Comparison of ENCODE assay signal across 8 cellular contexts in the genomic region with DNA sequence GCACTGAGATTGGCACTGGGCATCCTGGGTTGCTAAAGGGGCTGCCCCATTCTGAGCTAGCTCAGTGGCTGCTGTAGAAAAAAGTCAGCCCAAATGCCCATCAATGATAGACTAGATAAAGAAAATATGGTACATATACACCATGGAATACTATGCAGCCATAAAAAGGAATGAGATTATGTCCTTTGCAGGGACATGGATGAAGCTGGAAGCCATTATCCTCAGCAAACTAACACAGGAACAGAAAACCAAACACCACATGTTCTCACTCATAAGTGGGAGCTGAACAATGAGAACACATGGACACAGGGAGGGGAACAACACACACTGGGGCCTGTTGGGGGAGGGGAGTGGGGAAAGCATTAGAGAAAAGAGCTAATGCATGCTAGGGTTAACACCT.
DNase-seq lines count a peak whose midpoint lies in the region; ATAC-seq, FAIRE-seq and TF ChIP-seq lines count a peak whose summit lies in the region.
"Not testable (repeated sequence)": the region's sequence is repeated elsewhere in the genome, so short reads cannot be mapped to it uniquely, and the experiment has no call there.

No MANE protein-coding gene starts in this region.

- H3K9ac ChIP-seq in OCI-LY1 (ENCODE audit: low read length); GM12878 (ENCODE audit: control insufficient read depth, insufficient read depth, low read length); skeletal muscle tissue (ENCODE audit: low read depth in 1 of 3, low read length in 3 of 3): not testable (repeated sequence)
- peak overlapping the region; percentile 78 for H3K9ac ChIP-seq in mesenchymal stem cell (ENCODE audit: low read length)

- not testable (repeated sequence) for H3F3A ChIP-seq in OCI-LY1 (ENCODE audit: insufficient read depth, low read length)

- TF ChIP-seq CTCF in OCI-LY1 (IDR thresholded peaks at IDR 0.05; ENCODE audit: low read length); GM12878 (IDR thresholded peaks at IDR 0.05 in 2 of 3, conservative IDR thresholded peaks at IDR 0.05 in 1 of 3; ENCODE audit: control insufficient read depth in 2 of 3, extremely low read depth in 1 of 3, insufficient read depth in 1 of 3, low read depth in 3 of 3, low read length in 3 of 3); left ventricle myocardium inferior (IDR thresholded peaks at IDR 0.05; ENCODE audit: borderline replicate concordance); transverse colon (IDR thresholded peaks at IDR 0.05): not testable (repeated sequence)

- not testable (repeated sequence) for H3K79me2 ChIP-seq in OCI-LY1 (ENCODE audit: insufficient read depth, low read length); GM12878 (ENCODE audit: control insufficient read depth, insufficient read depth, low read length)

- peaks cover 24% of the 10 kb centered on the region for H3K4me1 ChIP-seq in CD4-positive, CD25-positive, alpha-beta regulatory T cell (ENCODE audit: control insufficient read depth, insufficient read depth, low read length, poor library complexity, severe bottlenecking)
- peaks cover 33% of the 10 kb centered on the region for H3K4me1 ChIP-seq in OCI-LY1 (ENCODE audit: insufficient read depth, low read length, severe bottlenecking)
- peaks cover 27% of the 10 kb centered on the region for H3K4me1 ChIP-seq in GM12878 (ENCODE audit: control insufficient read depth, insufficient read depth, low read length)
- peaks cover 35% of the 10 kb centered on the region for H3K4me1 ChIP-seq in left ventricle myocardium inferior
- H3K4me1 ChIP-seq in mesenchymal stem cell (ENCODE audit: control insufficient read depth, insufficient read depth, low read depth, low read length) = not testable (repeated sequence)
- H3K4me1 ChIP-seq in skeletal muscle tissue (ENCODE audit: control insufficient read depth in 3 of 3, insufficient read depth in 3 of 3, low read length in 3 of 3) = peaks cover 40 to 61% (median 57%) of the 10 kb centered on the region in 3 donors
- peaks cover 5 to 15% (median 13%) of the 10 kb centered on the region in 4 donors for H3K4me1 ChIP-seq in transverse colon

- FAIRE-seq in GM12878 (lab: Jason Lieb, UNC) = not testable (repeated sequence)

- SMC1A ChIA-PET in GM12878 (lab: Charles Lee; ENCODE audit: uncharacterized antibody, unreplicated experiment) = interaction anchor here (1.0 to 5.2 kb wide), 22 partner anchors 10 to 323 kb away, joined by 3 to 38 read pairs (median 5); a partner anchor contains a TSS

- TF ChIP-seq EP300 in GM12878 (IDR thresholded peaks at IDR 0.05; ENCODE audit: borderline replicate concordance in 1 of 2, control insufficient read depth in 1 of 2, low read depth in 2 of 2, low read length in 2 of 2); transverse colon (IDR thresholded peaks at IDR 0.05; ENCODE audit: low read depth): not testable (repeated sequence)

- H3K4ac ChIP-seq in mesenchymal stem cell (ENCODE audit: low read depth in 1 of 2, low read length in 2 of 2) = not testable (repeated sequence)

- not testable (repeated sequence) for H3K9me3 ChIP-seq in CD4-positive, CD25-positive, alpha-beta regulatory T cell (ENCODE audit: control insufficient read depth in 2 of 2, low read length in 2 of 2); OCI-LY1 (ENCODE audit: low read length); GM12878 (replicated peaks; ENCODE audit: control insufficient read depth, insufficient read depth, low read length); left ventricle myocardium inferior (replicated peaks); mesenchymal stem cell (ENCODE audit: control insufficient read depth, low read length); skeletal muscle tissue (ENCODE audit: control insufficient read depth in 3 of 3, low read length in 3 of 3); transverse colon

- not testable (repeated sequence) for H3K27me3 Mint-ChIP-seq in CD4-positive, CD25-positive, alpha-beta regulatory T cell; activated CD4-positive, alpha-beta T cell treated with anti-CD3 and anti-CD28 coated beads, Interleukin-2, amount 10 ng/mL, durations not matched to agents 7 days and 5 days

- not testable (repeated sequence) for H3K27ac ChIP-seq in CD4-positive, CD25-positive, alpha-beta regulatory T cell (ENCODE audit: insufficient read depth, low read length, poor library complexity, severe bottlenecking); mesenchymal stem cell (ENCODE audit: low read length, poor library complexity, severe bottlenecking)
- H3K27ac ChIP-seq in OCI-LY1 (ENCODE audit: low read depth, low read length, poor library complexity, severe bottlenecking) (peak overlapping the region; percentile 96), GM12878 (ENCODE audit: control insufficient read depth, insufficient read depth) (peak overlapping the region; percentile 94), left ventricle myocardium inferior (replicated peaks) (peak overlapping the region; percentile 89), skeletal muscle tissue (ENCODE audit: low read depth, low read length) (peak overlapping the region; percentile 95), transverse colon (peak overlapping the region; percentile 77 to 87 (median 84))

- not testable (repeated sequence) for H3K4me2 ChIP-seq in OCI-LY1 (ENCODE audit: low read length); mesenchymal stem cell (ENCODE audit: low read length, poor library complexity, severe bottlenecking)
- 0 out of 2 replicates have a peak overlapping the region, but pooled peaks have one; percentile 0 for H3K4me2 ChIP-seq in GM12878 (ENCODE audit: control insufficient read depth, insufficient read depth)

- not testable (repeated sequence) for H4K91ac ChIP-seq in mesenchymal stem cell (ENCODE audit: low read length)

- H3K27me3 ChIP-seq in CD4-positive, CD25-positive, alpha-beta regulatory T cell (ENCODE audit: control insufficient read depth, insufficient read depth, low read length); OCI-LY1 (ENCODE audit: insufficient read depth, low read length); GM12878 (replicated peaks in 1 of 2; ENCODE audit: control insufficient read depth in 2 of 2, insufficient read depth in 2 of 2, low read length in 1 of 2); left ventricle myocardium inferior (ENCODE audit: low read depth); mesenchymal stem cell (ENCODE audit: control insufficient read depth in 1 of 2, insufficient read depth in 1 of 2, low read length in 2 of 2); skeletal muscle tissue (ENCODE audit: control insufficient read depth in 3 of 3, insufficient read depth in 3 of 3, low read length in 3 of 3); transverse colon: not testable (repeated sequence)

- not testable (repeated sequence) for TF ChIP-seq RAD21 in GM12878 (IDR thresholded peaks at IDR 0.05; ENCODE audit: insufficient read depth, low read depth, low read length)

- H3K36me3 ChIP-seq in CD4-positive, CD25-positive, alpha-beta regulatory T cell (ENCODE audit: control insufficient read depth, insufficient read depth, low read length); OCI-LY1 (ENCODE audit: insufficient read depth, low read length); GM12878 (ENCODE audit: control insufficient read depth in 2 of 2, insufficient read depth in 2 of 2, low read length in 1 of 2); left ventricle myocardium inferior; mesenchymal stem cell (ENCODE audit: control insufficient read depth in 1 of 2, insufficient read depth in 2 of 2, low read depth in 1 of 2, low read length in 2 of 2); skeletal muscle tissue (ENCODE audit: control insufficient read depth in 3 of 3, insufficient read depth in 3 of 3, low read length in 3 of 3); transverse colon: not testable (repeated sequence)

- H2BK5ac ChIP-seq in mesenchymal stem cell (ENCODE audit: low read depth, low read length, poor library complexity, severe bottlenecking) = not testable (repeated sequence)

- not testable (repeated sequence) for H2AFZ ChIP-seq in OCI-LY1 (ENCODE audit: low read length); GM12878 (ENCODE audit: control insufficient read depth, low read depth, low read length); mesenchymal stem cell (ENCODE audit: low read depth, low read length)

- TF ChIP-seq POLR2A in GM12878 (IDR thresholded peaks at IDR 0.05; ENCODE audit: low read depth, low read length); transverse colon (IDR thresholded peaks at IDR 0.05): not testable (repeated sequence)

- POLR2A ChIA-PET in activated CD4-positive, alpha-beta T cell treated with anti-CD3 and anti-CD28 coated beads, Interleukin-2, amount 10 ng/mL, durations not matched to agents 7 days and 5 days (lab: Charles Lee) = not testable (repeated sequence)
- POLR2A ChIA-PET in GM12878 (lab: Charles Lee) = interaction anchor here (0.6 to 3.6 kb wide), 8 partner anchors 22 to 163 kb away, joined by 3 to 22 read pairs (median 6); no protein-coding TSS in a partner anchor

- not testable (repeated sequence) for H2AK5ac ChIP-seq in mesenchymal stem cell (ENCODE audit: low read length, severe bottlenecking)

- BruUV-seq in GM12878 (replicated peaks; lab: Mats Ljungman, UMichigan) = not testable (repeated sequence)

- CTCF ChIA-PET in activated CD4-positive, alpha-beta T cell treated with anti-CD3 and anti-CD28 coated beads, Interleukin-2, amount 10 ng/mL, durations not matched to agents 7 days and 5 days (lab: Charles Lee) = interaction anchor here (0.7 to 3.7 kb wide), 5 partner anchors 10 to 687 kb away, joined by 3 to 16 read pairs (median 6); no protein-coding TSS in a partner anchor
- CTCF ChIA-PET in GM12878 (lab: Yijun Ruan, JAX) = interaction anchor here (1.0 to 2.3 kb wide), 4 partner anchors 28 to 52 kb away, joined by 3 to 10 read pairs (median 4); no protein-coding TSS in a partner anchor

- H3K9me3 Mint-ChIP-seq in CD4-positive, CD25-positive, alpha-beta regulatory T cell; activated CD4-positive, alpha-beta T cell treated with anti-CD3 and anti-CD28 coated beads, Interleukin-2, amount 10 ng/mL, durations not matched to agents 7 days and 5 days: not testable (repeated sequence)

- H3K4me3 ChIP-seq in CD4-positive, CD25-positive, alpha-beta regulatory T cell (ENCODE audit: low read depth, low read length); OCI-LY1 (ENCODE audit: low read depth, low read length, poor library complexity, severe bottlenecking); GM12878; left ventricle myocardium inferior; mesenchymal stem cell (ENCODE audit: insufficient read depth in 1 of 2, low read depth in 1 of 2, low read length in 2 of 2); skeletal muscle tissue (ENCODE audit: low read length in 3 of 3); transverse colon: not testable (repeated sequence)

- not testable (repeated sequence) for H2BK12ac ChIP-seq in mesenchymal stem cell (ENCODE audit: low read length in 2 of 2)

- not testable (repeated sequence) for H3K36me3 Mint-ChIP-seq in CD4-positive, CD25-positive, alpha-beta regulatory T cell; activated CD4-positive, alpha-beta T cell treated with anti-CD3 and anti-CD28 coated beads, Interleukin-2, amount 10 ng/mL, durations not matched to agents 7 days and 5 days (ENCODE audit: low read depth)

- H3K27ac Mint-ChIP-seq in CD4-positive, CD25-positive, alpha-beta regulatory T cell = peak overlapping the region; percentile 96 to 98 (median 97)
- peak overlapping the region; percentile 99 for H3K27ac Mint-ChIP-seq in activated CD4-positive, alpha-beta T cell treated with anti-CD3 and anti-CD28 coated beads, Interleukin-2, amount 10 ng/mL, durations not matched to agents 7 days and 5 days

- H3K18ac ChIP-seq in mesenchymal stem cell (ENCODE audit: low read depth in 1 of 2, low read length in 2 of 2) = not testable (repeated sequence)

- peaks cover 16 to 47% (median 28%) of the 10 kb centered on the region in 4 donors for H3K4me1 Mint-ChIP-seq in CD4-positive, CD25-positive, alpha-beta regulatory T cell
- H3K4me1 Mint-ChIP-seq in activated CD4-positive, alpha-beta T cell treated with anti-CD3 and anti-CD28 coated beads, Interleukin-2, amount 10 ng/mL, durations not matched to agents 7 days and 5 days = peaks cover 42% of the 10 kb centered on the region

- RAD21 ChIA-PET in GM12878 (lab: Charles Lee; ENCODE audit: unreplicated experiment) = interaction anchor here (0.6 to 4.2 kb wide), 27 partner anchors 10 to 998 kb away, joined by 3 to 34 read pairs (median 5); no protein-coding TSS in a partner anchor

- not testable (repeated sequence) for H3K9me2 ChIP-seq in OCI-LY1 (ENCODE audit: low read depth, low read length)

- H3K79me1 ChIP-seq in mesenchymal stem cell (replicated peaks; ENCODE audit: low read length, poor library complexity, severe bottlenecking) = not testable (repeated sequence)

- H4K20me1 ChIP-seq in OCI-LY1 (ENCODE audit: insufficient read depth, low read length); GM12878 (ENCODE audit: control insufficient read depth, insufficient read depth): not testable (repeated sequence)

- intact Hi-C loops in GM12878 (cut with micrococcal nuclease; ENCODE audit: unreplicated experiment) = loop anchor here (2.0 to 5.0 kb wide), 3 partner anchors 38 to 187 kb away; a partner anchor contains a TSS
- intact Hi-C loops in left ventricle myocardium inferior (cut with micrococcal nuclease); transverse colon (cut with DNase I; ENCODE audit: low total_unique reads): not testable (repeated sequence)

- H2BK120ac ChIP-seq in mesenchymal stem cell (ENCODE audit: low read depth, low read length) = not testable (repeated sequence)

- H4K8ac ChIP-seq in mesenchymal stem cell (ENCODE audit: low read length) = not testable (repeated sequence)

- not testable (repeated sequence) for H3K14ac ChIP-seq in mesenchymal stem cell (ENCODE audit: low read length in 2 of 2)

- not testable (repeated sequence) for DNase-seq in CD4-positive, CD25-positive, alpha-beta regulatory T cell; activated CD4-positive, alpha-beta T cell treated with anti-CD3 and anti-CD28 coated beads, Interleukin-2, amount 10 ng/mL, durations not matched to agents 7 days and 5 days; GM12878 (ENCODE audit: low read depth, low spot score); left ventricle myocardium inferior; mesenchymal stem cell; transverse colon

- not testable (repeated sequence) for H3K23ac ChIP-seq in mesenchymal stem cell (ENCODE audit: low read length in 2 of 2)

- peak overlapping the region in 2 of 4 donors; percentile 80 to 82 for H3K4me3 Mint-ChIP-seq in CD4-positive, CD25-positive, alpha-beta regulatory T cell
- H3K4me3 Mint-ChIP-seq in activated CD4-positive, alpha-beta T cell treated with anti-CD3 and anti-CD28 coated beads, Interleukin-2, amount 10 ng/mL, durations not matched to agents 7 days and 5 days = not testable (repeated sequence)

- H2BK15ac ChIP-seq in mesenchymal stem cell (ENCODE audit: low read depth, poor library complexity, severe bottlenecking) = not testable (repeated sequence)

- in situ Hi-C loops in GM12878 (cut with MboI); transverse colon (cut with MboI; ENCODE audit: low pct_ligation_motif_present in 1 of 4, low pct_unique_long_range_greater_than_20kb in 1 of 4, low sequenced_read_pairs in 3 of 4): not testable (repeated sequence)

- ATAC-seq in CD4-positive, CD25-positive, alpha-beta regulatory T cell (ENCODE audit: low read depth in 2 of 2); GM12878: not testable (repeated sequence)
